Comparison of ENCODE assay signal across 1 cellular context in the genomic region with DNA sequence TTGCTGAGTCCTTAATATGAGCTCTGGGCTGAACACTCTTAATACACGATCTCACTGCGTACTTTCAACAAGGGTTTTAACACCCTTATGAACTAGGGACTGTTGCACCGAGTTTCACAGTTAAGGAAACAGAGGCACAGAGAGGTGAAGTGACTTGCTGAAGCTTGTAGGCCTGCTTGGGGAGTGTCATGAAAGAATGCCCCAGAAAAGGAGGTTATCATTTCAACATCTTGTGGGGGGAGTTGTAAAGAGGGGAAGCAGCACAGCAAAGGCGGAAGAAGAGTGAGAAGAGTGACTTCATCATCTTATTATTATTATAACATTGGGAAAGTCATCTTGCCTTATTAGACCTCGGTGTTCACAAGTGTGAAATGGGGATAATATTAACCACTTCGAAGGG.
TF ChIP-seq lines count a peak whose summit lies in the region.

No MANE protein-coding gene starts in this region.

TF ChIP-seq in HepG2, 621 proteins besides CTCF, POLR2A, EP300 and RAD21:
- TF ChIP-seq PHB2 (IDR thresholded peaks at IDR 0.05; ENCODE audit: partially characterized antibody) (no peak), ZUFSP (CRISPR knock-in tag; IDR thresholded peaks at IDR 0.05; ENCODE audit: borderline replicate concordance) (no peak), NR3C1 (CRISPR knock-in tag; IDR thresholded peaks at IDR 0.05) (no peak), ZKSCAN5 (CRISPR knock-in tag; IDR thresholded peaks at IDR 0.05) (no peak), ZNF691 (CRISPR knock-in tag; IDR thresholded peaks at IDR 0.05; ENCODE audit: borderline replicate concordance, low read depth) (no peak)
